8 cellular contexts compared by ENCODE assay signal in the genomic region with DNA sequence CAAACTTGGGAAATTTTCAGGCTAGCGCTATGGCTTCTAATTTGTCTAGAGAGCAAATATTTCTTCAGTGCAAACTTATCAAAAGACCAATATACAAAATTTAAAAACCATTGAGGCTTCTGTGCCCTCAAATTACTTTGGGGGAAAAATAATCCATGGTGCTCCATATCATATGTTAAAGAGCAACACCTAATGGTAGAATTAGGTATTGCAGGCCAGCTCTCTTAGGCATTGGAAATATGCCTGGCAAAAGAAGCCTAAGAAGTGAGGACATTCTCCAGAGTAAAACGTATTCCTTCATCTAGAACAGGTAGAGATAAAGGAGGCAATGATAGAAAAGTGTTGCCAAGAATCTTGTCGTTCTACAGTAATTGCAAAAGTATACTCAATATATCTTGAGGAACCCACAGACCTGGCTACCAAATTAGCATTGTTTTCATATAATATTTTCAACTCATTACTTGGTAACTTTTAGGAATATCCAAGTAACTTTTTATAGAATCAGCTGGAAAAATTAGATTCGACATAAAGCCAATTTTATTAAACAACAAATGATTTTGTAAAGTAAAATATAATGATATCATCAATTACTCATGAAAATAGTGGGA.
DNase-seq lines count a peak whose midpoint lies in the region; ATAC-seq and TF ChIP-seq lines count a peak whose summit lies in the region.

No MANE protein-coding gene starts in this region.

- H3K9me3 Mint-ChIP-seq in natural killer cell (no peaks in the 10 kb centered on the region), glutamatergic neuron (ENCODE audit: unreplicated experiment) (no peaks in the 10 kb centered on the region)
- H3K9me3 Mint-ChIP-seq in natural killer cell treated with Interleukin-12 subunit alpha and Interleukin-12 subunit beta and Interleukin-15 and Interleukin-18, amount 100 ng/mL, for 72 hours = no peaks in the 10 kb centered on the region

- H4K20me1 ChIP-seq in PC-3 (ENCODE audit: low read length) = no peaks in the 10 kb centered on the region

- DNase-seq in natural killer cell = no peak
- no peak for DNase-seq in natural killer cell treated with Interleukin-12 subunit alpha and Interleukin-12 subunit beta and Interleukin-15 and Interleukin-18, amount 100 ng/mL, for 72 hours (ENCODE audit: low spot score)
- DNase-seq in PC-3 = peak; percentile 77
- no peak for DNase-seq in glutamatergic neuron
- DNase-seq in NCI-H345 treated with DMSO at 0.1 percent for 48 hours (lab: John Stamatoyannopoulos, UW; ENCODE audit: unreplicated experiment) = no peak
- no peak for DNase-seq in stimulated activated CD4-positive, alpha-beta T cell treated with anti-CD3 and anti-CD28 coated beads, Interleukin-12 subunit alpha, Interleukin-12 subunit beta, amount 100 ng/mL, for 4 hours
- DNase-seq in ascending aorta (ENCODE audit: low spot score in 2 of 2) = no peak
- DNase-seq in NCI-H1930 (lab: John Stamatoyannopoulos, UW) = no peak

- BruUV-seq in PC-3 (replicated peaks; lab: Mats Ljungman, UMichigan) = no TSS peak

- H3K36me3 Mint-ChIP-seq in natural killer cell (no peaks in the 10 kb centered on the region), glutamatergic neuron (ENCODE audit: unreplicated experiment) (no peaks in the 10 kb centered on the region)
- H3K36me3 Mint-ChIP-seq in natural killer cell treated with Interleukin-12 subunit alpha and Interleukin-12 subunit beta and Interleukin-15 and Interleukin-18, amount 100 ng/mL, for 72 hours = no peaks in the 10 kb centered on the region

- H3K27ac ChIP-seq in PC-3 (ENCODE audit: low read length) (no peak overlapping the region), ascending aorta (no peak overlapping the region)

- H3K27me3 ChIP-seq in PC-3 (ENCODE audit: low read length) = peaks cover 58% of the 10 kb centered on the region
- no peaks in the 10 kb centered on the region for H3K27me3 ChIP-seq in ascending aorta

- H3K4me1 Mint-ChIP-seq in natural killer cell (no peaks in the 10 kb centered on the region), glutamatergic neuron (ENCODE audit: low read depth, unreplicated experiment) (no peaks in the 10 kb centered on the region)
- H3K4me1 Mint-ChIP-seq in natural killer cell treated with Interleukin-12 subunit alpha and Interleukin-12 subunit beta and Interleukin-15 and Interleukin-18, amount 100 ng/mL, for 72 hours (ENCODE audit: low read depth in 2 of 2) = no peaks in the 10 kb centered on the region

- no peaks in the 10 kb centered on the region for H3K9me2 ChIP-seq in PC-3 (replicated peaks; ENCODE audit: low read length)

- H3K36me3 ChIP-seq in PC-3 (ENCODE audit: low read depth, low read length) = no peaks in the 10 kb centered on the region
- H3K36me3 ChIP-seq in ascending aorta = no peaks in the 10 kb centered on the region

- intact Hi-C loops in natural killer cell (cut with micrococcal nuclease) (no loop called here), PC-3 (cut with micrococcal nuclease) (no loop called here), ascending aorta (cut with DNase I) (no loop called here)

- H3K27me3 Mint-ChIP-seq in natural killer cell (ENCODE audit: low read depth in 2 of 2) (peaks cover 3 to 5% of the 10 kb centered on the region in 2 donors), glutamatergic neuron (ENCODE audit: unreplicated experiment) (no peaks in the 10 kb centered on the region)
- peaks cover 7 to 8% of the 10 kb centered on the region in 2 donors for H3K27me3 Mint-ChIP-seq in natural killer cell treated with Interleukin-12 subunit alpha and Interleukin-12 subunit beta and Interleukin-15 and Interleukin-18, amount 100 ng/mL, for 72 hours

- H3K9me3 ChIP-seq in PC-3 (ENCODE audit: low read length) (no peaks in the 10 kb centered on the region), ascending aorta (peaks cover 0 to 6% of the 10 kb centered on the region in 2 donors)

- POLR2A ChIA-PET in PC-3 (lab: Charles Lee; ENCODE audit: unreplicated experiment) = no interaction called here

- no peaks in the 10 kb centered on the region for H3F3A ChIP-seq in PC-3 (ENCODE audit: low read length, unreplicated experiment)

- no peaks in the 10 kb centered on the region for H3K4me1 ChIP-seq in PC-3 (ENCODE audit: insufficient read depth, low read length)
- no peaks in the 10 kb centered on the region for H3K4me1 ChIP-seq in ascending aorta

- H3K4me3 Mint-ChIP-seq in natural killer cell = no peak overlapping the region
- no peak overlapping the region for H3K4me3 Mint-ChIP-seq in natural killer cell treated with Interleukin-12 subunit alpha and Interleukin-12 subunit beta and Interleukin-15 and Interleukin-18, amount 100 ng/mL, for 72 hours
- no peak overlapping the region for H3K4me3 Mint-ChIP-seq in glutamatergic neuron (ENCODE audit: unreplicated experiment)

- no peak overlapping the region for H3K4me2 ChIP-seq in PC-3 (ENCODE audit: low read length)

- no peak overlapping the region for H3K27ac Mint-ChIP-seq in natural killer cell
- no peak overlapping the region for H3K27ac Mint-ChIP-seq in natural killer cell treated with Interleukin-12 subunit alpha and Interleukin-12 subunit beta and Interleukin-15 and Interleukin-18, amount 100 ng/mL, for 72 hours
- H3K27ac Mint-ChIP-seq in glutamatergic neuron (ENCODE audit: unreplicated experiment) = no peak overlapping the region

- TF ChIP-seq CTCF in natural killer cell (IDR thresholded peaks at IDR 0.05) (peak; percentile 66), PC-3 (conservative IDR thresholded peaks at IDR 0.05; ENCODE audit: low read depth, low read length) (peak; percentile 91), glutamatergic neuron (IDR thresholded peaks at IDR 0.05; ENCODE audit: partially characterized antibody, unreplicated experiment) (peak; percentile 97), ascending aorta (IDR thresholded peaks at IDR 0.05) (peak in 1 of 3 experiments; percentile 33)

- H3K4me3 ChIP-seq in PC-3 (ENCODE audit: low read length) (no peak overlapping the region), ascending aorta (no peak overlapping the region)

- H3K79me2 ChIP-seq in PC-3 (ENCODE audit: low read length) = no peaks in the 10 kb centered on the region

- no peak overlapping the region for H3K9ac ChIP-seq in PC-3 (ENCODE audit: low read length)

- CTCF ChIA-PET in PC-3 (lab: Charles Lee) = no interaction called here

- ATAC-seq in natural killer cell (no peak), PC-3 (no peak)
- ATAC-seq in natural killer cell treated with Interleukin-12 subunit alpha and Interleukin-12 subunit beta and Interleukin-15 and Interleukin-18, amount 100 ng/mL, for 72 hours = no peak

- H2AFZ ChIP-seq in PC-3 (ENCODE audit: low read length) = no peak overlapping the region
